14 cellular contexts compared by ENCODE assay signal in the genomic region with DNA sequence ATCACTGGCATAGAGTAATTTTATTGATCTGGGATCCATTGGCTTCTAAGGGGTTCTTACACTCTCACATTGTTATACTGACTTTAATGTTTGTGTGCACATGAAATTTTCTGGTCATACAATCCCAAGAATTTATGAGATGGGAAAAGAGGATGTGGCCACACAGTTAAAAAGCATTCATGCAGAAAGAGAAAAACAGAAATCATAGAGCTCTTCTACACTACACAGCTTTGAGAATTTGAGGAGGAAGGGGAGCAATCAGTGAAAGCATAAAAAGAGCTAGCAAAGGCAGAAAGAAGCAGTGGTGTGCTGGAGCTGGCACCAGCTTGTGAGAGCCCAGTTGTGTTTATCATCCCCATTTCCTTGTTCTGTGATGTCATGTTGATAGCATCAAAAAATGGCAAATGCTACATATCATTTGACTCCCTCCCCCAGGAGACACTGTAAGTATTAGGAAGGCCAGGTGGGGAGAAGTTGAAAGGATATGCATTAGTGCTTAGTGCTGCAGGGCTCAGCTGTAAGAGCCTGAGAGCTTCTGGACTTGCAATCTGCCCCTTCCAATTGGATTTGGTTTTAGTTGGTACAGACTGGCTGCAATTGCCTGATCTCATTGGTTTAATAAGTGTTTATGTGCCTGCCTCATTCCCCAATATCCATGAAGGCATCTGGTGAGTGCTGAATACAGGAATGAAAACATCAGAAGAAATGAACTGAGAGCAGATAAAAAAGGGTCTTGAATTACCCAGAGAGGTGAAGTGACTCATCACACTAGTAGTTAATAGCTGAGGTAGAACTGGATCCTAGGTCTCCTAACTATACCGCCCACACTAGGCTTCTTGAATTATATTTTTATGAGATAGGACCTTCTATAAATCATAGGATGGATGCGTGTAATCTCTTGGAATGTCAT. TPM values are rescaled to one million over a fixed set of nuclear protein-coding genes. Genes with fewer than 3 reads are reported as not detected.
DNase-seq lines count a peak whose midpoint lies in the region; ATAC-seq and TF ChIP-seq lines count a peak whose summit lies in the region.
"Had no signal": no experiment of that assay in that cellular context is flagged by ENCODE, and none has a peak within 500 bp of the region (broad histone marks: within the 10 kb centered on the region; RNA-seq: fewer than 3 reads in every experiment).

No MANE protein-coding gene starts in this region.

- WGBS in sigmoid colon, 2 donors = 93% methylated on average over 2 of the region's 2 CpGs

- H3K27ac Mint-ChIP-seq in natural killer cell = peak overlapping the region; percentile 93 to 96
- no peak overlapping the region for H3K27ac Mint-ChIP-seq in neural progenitor cell

- H3K4me3 ChIP-seq in Jurkat, Clone E6-1 (ENCODE audit: low read length) = no peak overlapping the region
- H3K4me3 ChIP-seq in astrocyte of the spinal cord (ENCODE audit: low read depth, low read length) = no peak overlapping the region
- no peak overlapping the region for H3K4me3 ChIP-seq in neural progenitor cell
- H3K4me3 ChIP-seq in sigmoid colon = no peak overlapping the region
- H3K4me3 ChIP-seq: SK-N-MC, stomach had no signal

- H3K27ac ChIP-seq in neural progenitor cell (no peak overlapping the region), sigmoid colon (no peak overlapping the region)

- H2AFZ ChIP-seq in neural progenitor cell (replicated peaks) = no peak overlapping the region

- no peaks in the 10 kb centered on the region for H3F3A ChIP-seq in neural progenitor cell (ENCODE audit: low read depth)

- no peaks in the 10 kb centered on the region for H3K27me3 Mint-ChIP-seq in natural killer cell (ENCODE audit: low read depth in 2 of 2)
- peaks cover 6% of the 10 kb centered on the region for H3K27me3 Mint-ChIP-seq in neural progenitor cell (ENCODE audit: insufficient read depth, low read depth)

- H3K36me3 Mint-ChIP-seq in natural killer cell (no peaks in the 10 kb centered on the region), neural progenitor cell (peaks cover 18% of the 10 kb centered on the region)

- peaks cover 50 to 55% of the 10 kb centered on the region in 2 donors for H3K4me1 Mint-ChIP-seq in natural killer cell
- no peaks in the 10 kb centered on the region for H3K4me1 Mint-ChIP-seq in neural progenitor cell

- no peak overlapping the region for H3K4me2 ChIP-seq in neural progenitor cell

- no peak overlapping the region for H3K9ac ChIP-seq in neural progenitor cell

- H3K4me3 Mint-ChIP-seq in natural killer cell = peak overlapping the region; percentile 43
- H3K4me3 Mint-ChIP-seq in neural progenitor cell = no peak overlapping the region
- H3K4me3 Mint-ChIP-seq: activated T-cell treated with anti-CD3 and anti-CD28 coated beads, Interleukin-2, amount 50 U/mL, for 4 hours had no signal

- TF ChIP-seq CTCF in astrocyte of the spinal cord (IDR thresholded peaks at IDR 0.05; ENCODE audit: low read depth, low read length) (no peak), natural killer cell (IDR thresholded peaks at IDR 0.05) (no peak), neural progenitor cell (IDR thresholded peaks at IDR 0.05) (no peak), sigmoid colon (IDR thresholded peaks at IDR 0.05) (no peak)

- H3K9me3 ChIP-seq in neural progenitor cell (ENCODE audit: low read depth) = no peaks in the 10 kb centered on the region
- H3K9me3 ChIP-seq in sigmoid colon = no peaks in the 10 kb centered on the region
- H3K9me3 ChIP-seq: stomach had no signal

- H3K4me1 ChIP-seq in neural progenitor cell = no peaks in the 10 kb centered on the region
- H3K4me1 ChIP-seq in sigmoid colon = peaks cover 0 to 40% (median 29%) of the 10 kb centered on the region in 4 donors

- no peaks in the 10 kb centered on the region for H3K9me3 Mint-ChIP-seq in natural killer cell
- H3K9me3 Mint-ChIP-seq in neural progenitor cell = peaks cover 3% of the 10 kb centered on the region
- H3K9me3 Mint-ChIP-seq: activated T-cell treated with anti-CD3 and anti-CD28 coated beads, Interleukin-2, amount 50 U/mL, for 4 hours had no signal

- TF ChIP-seq POLR2A in sigmoid colon (IDR thresholded peaks at IDR 0.05) = no peak

- no peaks in the 10 kb centered on the region for H4K20me1 ChIP-seq in neural progenitor cell (ENCODE audit: low read depth)

- TF ChIP-seq EP300 in sigmoid colon (IDR thresholded peaks at IDR 0.05) = no peak

- H3K27me3 ChIP-seq in neural progenitor cell (no peaks in the 10 kb centered on the region), sigmoid colon (no peaks in the 10 kb centered on the region)
- H3K27me3 ChIP-seq: stomach had no signal

- no peaks in the 10 kb centered on the region for H3K79me2 ChIP-seq in neural progenitor cell (ENCODE audit: low read depth)

- no peak for ATAC-seq in natural killer cell
- ATAC-seq: activated T-cell treated with anti-CD3 and anti-CD28 coated beads, Interleukin-2, amount 50 U/mL, for 4 hours had no signal

- DNase-seq in Caki2 (ENCODE audit: low read depth) (peak; percentile 39), astrocyte of the spinal cord (ENCODE audit: low read depth, low spot score) (peak; percentile 75), natural killer cell (no peak), neural progenitor cell (ENCODE audit: low spot score) (no peak), cerebellum (ENCODE audit: low spot score) (no peak), T-helper 9 cell (no peak), sigmoid colon (no peak)
- DNase-seq in Jurkat, Clone E6-1 (ENCODE audit: low read depth, low spot score) = peak; percentile 15
- DNase-seq: activated T-cell treated with anti-CD3 and anti-CD28 coated beads, Interleukin-2, amount 50 U/mL, for 4 hours; effector CD4-positive, alpha-beta T cell; NCI-H1694; stimulated activated CD4-positive, alpha-beta T cell treated with anti-CD3 and anti-CD28 coated beads, Interleukin-12 subunit alpha, Interleukin-12 subunit beta, amount 100 ng/mL, for 4 hours; stomach had no signal

- no peaks in the 10 kb centered on the region for H3K36me3 ChIP-seq in neural progenitor cell
- H3K36me3 ChIP-seq in sigmoid colon = peaks cover 0 to 21% (median 0%) of the 10 kb centered on the region in 4 donors

- intact Hi-C loops in natural killer cell (cut with micrococcal nuclease) = loop anchor here (2.0 kb wide), 1 partner anchor 31 kb away; a partner anchor contains a TSS
- intact Hi-C loops in sigmoid colon (cut with DNase I) = loop anchor here (5.0 kb wide), 1 partner anchor 100 kb away; no protein-coding TSS in a partner anchor

- in situ Hi-C loops in Caki2 (cut with HindIII; ENCODE audit: low pct_unique_long_range_greater_than_20kb, low sequenced_read_pairs) = no loop called here
- in situ Hi-C loops in astrocyte of the spinal cord (cut with HindIII; ENCODE audit: low sequenced_read_pairs) = no loop called here

RNA-seq across cellular contexts. Expression of a gene that starts 30.9 kb away (rescaled TPM):
- total RNA-seq in Caki2 (2014; rRNA removed; shearing (Covaris generic); ENCODE audit: low replicate concordance) = 22.0 and 24.7 TPM in 2 replicates
- polyA plus RNA-seq in Jurkat, Clone E6-1 (2012; ENCODE audit: insufficient read depth, insufficient read length) = 20.7 TPM
- 10 to 100 TPM; 46.5 to 55.1 (median 46.5) TPM for total RNA-seq in natural killer cell
- total RNA-seq in neural progenitor cell (ENCODE audit: low replicate concordance) = 3.6 and 5.5 TPM in 2 replicates
- 172 TPM for total RNA-seq in cerebellum
- 100 to 1,000 TPM in 2 of 4 donors, 10 to 100 TPM in 2; 75.6 to 151 (median 111) TPM for total RNA-seq in sigmoid colon
- 10 to 100 TPM; 12.3 to 16.4 (median 15.0) TPM for polyA plus RNA-seq in sigmoid colon

Comparison
In these comparisons a context has a peak if more than half of its experiments do, and no peak if none do; other contexts are left out.
1. DNase-seq: peak in Caki2 (single experiment), Jurkat, Clone E6-1 (single experiment) and astrocyte of the spinal cord (single experiment); none in natural killer cell (single experiment), neural progenitor cell (single experiment), cerebellum (single experiment), T-helper 9 cell (single experiment) and sigmoid colon (single experiment).